20 cellular contexts compared by ENCODE assay signal in genomic region chr13:103199380-103200088, GRCh38.
"Had no signal": no experiment of that assay in that cellular context is flagged by ENCODE, and none has a peak within 500 bp of the region (broad histone marks: within the 10 kb centered on the region; RNA-seq: fewer than 3 reads in every experiment).

No MANE protein-coding gene starts in this region.

- H3K4me1 ChIP-seq: gastrocnemius medialis, parathyroid adenoma, prostate gland, sigmoid colon, testis, tibial nerve, upper lobe of right lung had no signal

- H3K27me3 Mint-ChIP-seq: stimulated activated naive CD8-positive, alpha-beta T cell treated with anti-CD3 and anti-CD28 coated beads, Interleukin-15, amount 100 ng/mL, for 72 hours had no signal

- H3K4me1 Mint-ChIP-seq: immature natural killer cell; naive thymus-derived CD4-positive, alpha-beta T cell; stimulated activated naive B cell treated with anti-CD40 and anti-IgM and Interleukin-4, amounts not matched to agents 10 μg/mL and 1 μg/mL and 100 μg/mL, for 72 hours; stimulated activated naive CD8-positive, alpha-beta T cell treated with anti-CD3 and anti-CD28 coated beads, Interleukin-15, amount 100 ng/mL, for 72 hours had no signal

- H3K9ac ChIP-seq: parathyroid adenoma had no signal

- DNase-seq: cortex of kidney; effector memory CD4-positive, alpha-beta T cell; gastrocnemius medialis; immature natural killer cell; naive thymus-derived CD4-positive, alpha-beta T cell; nephron progenitor cell; sigmoid colon; stimulated activated CD4-positive, alpha-beta T cell treated with anti-CD3 and anti-CD28 coated beads, Interleukin-2, amount 100 ng/mL, for 24 hours; stimulated activated CD4-positive, alpha-beta T cell treated with anti-CD3 and anti-CD28 coated beads, Interleukin-4, amount 100 ng/mL, for 4 hours; stimulated activated naive B cell treated with anti-CD40 and anti-IgM and Interleukin-4, amounts not matched to agents 10 μg/mL and 1 μg/mL and 100 μg/mL, for 72 hours; stimulated activated naive CD8-positive, alpha-beta T cell treated with anti-CD3 and anti-CD28 coated beads, Interleukin-15, amount 100 ng/mL, for 72 hours; testis; upper lobe of right lung had no signal

- H3K79me2 ChIP-seq: parathyroid adenoma had no signal

- H3K4me3 ChIP-seq: esophagus muscularis mucosa, gastrocnemius medialis, prostate gland, sigmoid colon, skin epidermis, testis, tibial nerve, upper lobe of right lung had no signal

- FAIRE-seq: keratinocyte had no signal

- H3K27ac ChIP-seq: epithelial cell of prostate, esophagus muscularis mucosa, gastrocnemius medialis, parathyroid adenoma, prostate gland, sigmoid colon, skin epidermis, testis, tibial nerve, upper lobe of right lung had no signal

- ATAC-seq: gastrocnemius medialis; naive thymus-derived CD4-positive, alpha-beta T cell; stimulated activated naive B cell treated with anti-CD40 and anti-IgM and Interleukin-4, amounts not matched to agents 10 μg/mL and 1 μg/mL and 100 μg/mL, for 72 hours; stimulated activated naive CD8-positive, alpha-beta T cell treated with anti-CD3 and anti-CD28 coated beads, Interleukin-15, amount 100 ng/mL, for 72 hours; upper lobe of right lung had no signal

- H3K4me3 Mint-ChIP-seq: immature natural killer cell; naive thymus-derived CD4-positive, alpha-beta T cell; nephron progenitor cell; stimulated activated naive B cell treated with anti-CD40 and anti-IgM and Interleukin-4, amounts not matched to agents 10 μg/mL and 1 μg/mL and 100 μg/mL, for 72 hours; stimulated activated naive CD8-positive, alpha-beta T cell treated with anti-CD3 and anti-CD28 coated beads, Interleukin-15, amount 100 ng/mL, for 72 hours had no signal

- H3K27ac Mint-ChIP-seq: immature natural killer cell; naive thymus-derived CD4-positive, alpha-beta T cell; nephron progenitor cell; stimulated activated naive B cell treated with anti-CD40 and anti-IgM and Interleukin-4, amounts not matched to agents 10 μg/mL and 1 μg/mL and 100 μg/mL, for 72 hours had no signal

- H2AFZ ChIP-seq: parathyroid adenoma had no signal

- H3K36me3 Mint-ChIP-seq: immature natural killer cell; naive thymus-derived CD4-positive, alpha-beta T cell had no signal

- H3K9me3 ChIP-seq: esophagus muscularis mucosa, gastrocnemius medialis, prostate gland, sigmoid colon, testis, upper lobe of right lung had no signal

- H3K27me3 ChIP-seq: esophagus muscularis mucosa, gastrocnemius medialis, sigmoid colon, testis, tibial nerve, upper lobe of right lung had no signal

- H3K36me3 ChIP-seq: esophagus muscularis mucosa, gastrocnemius medialis, prostate gland, sigmoid colon, tibial nerve, upper lobe of right lung had no signal
